23 cellular contexts compared by ENCODE assay signal in genomic region chr1:162444903-162445302, GRCh38. TPM values are rescaled to one million over a fixed set of nuclear protein-coding genes. Genes with fewer than 3 reads are reported as not detected.
"Had no signal": no experiment of that assay in that cellular context is flagged by ENCODE, and none has a peak within 500 bp of the region (broad histone marks: within the 10 kb centered on the region; RNA-seq: fewer than 3 reads in every experiment).

No MANE protein-coding gene starts in this region.

- H3K36me3 ChIP-seq: breast epithelium, colonic mucosa had no signal

- ATAC-seq: activated CD8-positive, alpha-beta memory T cell treated with anti-CD3 and anti-CD28 coated beads, Interleukin-2, amount 10 ng/mL, durations not matched to agents 7 days and 5 days had no signal

- H3K4me3 ChIP-seq: breast epithelium, colonic mucosa had no signal

- H3K27ac ChIP-seq: breast epithelium, colonic mucosa, RWPE1 had no signal

- H3K9me3 ChIP-seq: breast epithelium, colonic mucosa had no signal

- H3K4me1 ChIP-seq: breast epithelium, colonic mucosa had no signal

- DNase-seq: activated B cell treated with CpG ODN at 0.5 μM for 24 hours; activated CD4-positive, alpha-beta T cell treated with anti-CD3 and anti-CD28 coated beads for 1 hour; activated CD4-positive, alpha-beta T cell treated with anti-CD3 and anti-CD28 coated beads, Interleukin-2, amount 10 ng/mL, durations not matched to agents 24 days and 14 days; activated CD4-positive, alpha-beta T cell treated with anti-CD3 and anti-CD28 coated beads, Interleukin-2, amount 50 U/mL, for 48 hours; activated CD8-positive, alpha-beta memory T cell treated with anti-CD3 and anti-CD28 coated beads, Interleukin-2, amount 10 ng/mL, durations not matched to agents 7 days and 5 days; activated effector memory CD4-positive, alpha-beta T cell treated with Interleukin-2 at 50 U/mL for 16 hours; activated naive CD4-positive, alpha-beta T cell; activated T-cell treated with anti-CD3 and anti-CD28 coated beads, Interleukin-2, amount 50 U/mL, for 24 hours; aorta; caudate nucleus; colonic mucosa; NCI-H1105 treated with DMSO at 0.1 percent for 48 hours; NCI-H1436 treated with DMSO at 0.1 percent for 48 hours; NCI-H187; NCI-H2081; NCI-H510A treated with DMSO at 0.1 percent for 48 hours; NCI-H69; Right ventricle myocardium superior; T-helper 1 cell had no signal

- H3K27me3 ChIP-seq: breast epithelium, colonic mucosa had no signal

RNA-seq across cellular contexts. Expression of gene SH2D1B, which starts 33.0 kb away (rescaled TPM):
- total RNA-seq: activated B cell treated with CpG ODN at 0.5 μM for 24 hours; activated CD4-positive, alpha-beta T cell treated with anti-CD3 and anti-CD28 coated beads, Interleukin-2, amount 10 ng/mL, durations not matched to agents 24 days and 14 days; activated CD8-positive, alpha-beta memory T cell treated with anti-CD3 and anti-CD28 coated beads, Interleukin-2, amount 10 ng/mL, durations not matched to agents 7 days and 5 days; cerebellum; T-helper 2 cell treated with Interferon-gamma antibody and Interleukin-4, amounts not matched to agents 100 ng/mL and 5 ng/mL, for 36 hours had no signal
